ENCODE assay signal across 15 cellular contexts in the genomic region with DNA sequence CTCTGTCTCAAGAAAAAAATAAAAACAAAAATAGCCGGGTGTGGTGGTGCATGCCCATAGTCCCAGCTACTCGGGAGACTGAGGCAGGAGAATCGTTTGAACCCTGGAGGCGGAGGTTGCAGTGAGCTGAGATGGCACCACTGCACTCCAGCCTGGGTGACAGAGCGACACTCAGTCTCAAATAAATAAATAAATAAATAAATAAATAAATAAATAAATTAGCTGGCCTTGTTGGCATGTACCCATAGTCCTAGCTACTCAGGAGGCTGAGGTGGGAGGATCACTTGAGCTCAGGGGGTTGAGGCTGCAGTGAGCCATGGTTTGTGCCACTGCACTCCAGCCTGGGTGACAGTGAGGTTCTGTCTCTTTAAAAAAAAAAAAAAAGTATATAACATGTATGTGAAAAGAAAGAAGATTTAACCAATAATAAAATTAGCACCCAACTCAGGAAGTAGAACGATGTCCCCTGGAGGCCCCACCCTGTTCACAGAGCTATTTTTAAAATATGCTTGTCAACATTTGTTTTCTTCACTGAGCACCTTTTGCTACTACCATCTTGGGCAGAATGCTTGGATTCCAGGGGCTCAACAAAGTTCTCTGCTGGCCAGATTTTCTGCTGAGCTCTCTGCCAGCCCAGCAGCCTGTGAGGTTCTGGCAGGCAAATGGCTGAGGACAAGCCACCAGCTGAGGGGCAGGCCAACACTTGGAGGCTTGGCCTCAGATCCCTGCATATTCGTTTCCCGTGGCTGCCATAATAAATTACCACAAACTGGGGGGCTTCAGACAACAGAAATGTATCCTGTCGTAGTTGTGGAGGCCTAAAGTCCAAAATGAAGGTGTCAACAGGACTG. TPM values are rescaled to one million over a fixed set of nuclear protein-coding genes. Genes with fewer than 3 reads are reported as not detected.
DNase-seq lines count a peak whose midpoint lies in the region; ATAC-seq and TF ChIP-seq lines count a peak whose summit lies in the region.
"Had no signal": no experiment of that assay in that cellular context is flagged by ENCODE, and none has a peak within 500 bp of the region (broad histone marks: within the 10 kb centered on the region; RNA-seq: fewer than 3 reads in every experiment).

No MANE protein-coding gene starts in this region.

- H3K27me3 ChIP-seq in gastrocnemius medialis = no peaks in the 10 kb centered on the region
- H3K27me3 ChIP-seq: tibial nerve had no signal

- DNase-seq in GM10248 (ENCODE audit: extremely low spot score) (peak; percentile 44), NCI-H446 treated with DMSO at 0.1 percent for 48 hours (lab: John Stamatoyannopoulos, UW) (peak; percentile 9), germinal center (ENCODE audit: low spot score) (peak; percentile 45), gastrocnemius medialis (no peak), mucosa of descending colon (no peak), left colon (no peak), kidney glomerular epithelial cell (lab: John Stamatoyannopoulos, UW) (no peak)
- DNase-seq: activated effector memory CD4-positive, alpha-beta T cell treated with Interleukin-2 at 50 U/mL for 16 hours; effector CD8-positive, alpha-beta T cell; occipital lobe; OCI-M1; stimulated activated CD4-positive, alpha-beta T cell treated with anti-CD3 and anti-CD28 coated beads, Interleukin-12 subunit alpha, Interleukin-12 subunit beta, amount 100 ng/mL, for 4 hours had no signal

- CTCF ChIA-PET in GM10248 (lab: Yijun Ruan, JAX) = interaction anchor here (0.9 to 4.4 kb wide), 3 partner anchors 15 to 106 kb away, joined by 3 to 21 read pairs (median 3); no protein-coding TSS in a partner anchor

- in situ Hi-C loops in gastrocnemius medialis (cut with MboI; ENCODE audit: low sequenced_read_pairs in 4 of 4) = no loop called here

- H3K27ac ChIP-seq in gastrocnemius medialis = peak overlapping the region; percentile 94 to 96 (median 94)
- H3K27ac ChIP-seq: HL-60 had no signal

- H3K4me3 ChIP-seq in gastrocnemius medialis = peak overlapping the region in 1 of 4 donors; percentile 19
- H3K4me3 ChIP-seq in mucosa of descending colon = no peak overlapping the region
- H3K4me3 ChIP-seq: tibial nerve had no signal

- POLR2A ChIA-PET in GM10248 (lab: Yijun Ruan, JAX) = no interaction called here

- H3K36me3 ChIP-seq in gastrocnemius medialis (no peaks in the 10 kb centered on the region), mucosa of descending colon (ENCODE audit: low read depth) (no peaks in the 10 kb centered on the region)
- H3K36me3 ChIP-seq: tibial nerve had no signal

- peaks cover 47 to 71% of the 10 kb centered on the region in 2 donors for H3K4me1 ChIP-seq in gastrocnemius medialis
- peaks cover 20% of the 10 kb centered on the region for H3K4me1 ChIP-seq in mucosa of descending colon (ENCODE audit: low read depth)

- no peak for TF ChIP-seq POLR2A in gastrocnemius medialis (IDR thresholded peaks at IDR 0.05)

- ATAC-seq in gastrocnemius medialis (peak; percentile 15 to 24), mucosa of descending colon (no peak), left colon (no peak), HG02981 (IDR thresholded peaks at IDR 0.05; ENCODE audit: unreplicated experiment) (no peak)

- no peak for TF ChIP-seq CTCF in GM10248 (IDR thresholded peaks at IDR 0.05; ENCODE audit: control extremely low read depth, extremely low read depth, low read depth, missing control alignments)
- no peak for TF ChIP-seq CTCF in gastrocnemius medialis (IDR thresholded peaks at IDR 0.05 in 4 of 5, conservative IDR thresholded peaks at IDR 0.05 in 1 of 5)
- no peak for TF ChIP-seq CTCF in mucosa of descending colon (IDR thresholded peaks at IDR 0.05)

- H3K9me3 ChIP-seq in gastrocnemius medialis = no peaks in the 10 kb centered on the region
- no peaks in the 10 kb centered on the region for H3K9me3 ChIP-seq in mucosa of descending colon
- H3K9me3 ChIP-seq: tibial nerve had no signal

- intact Hi-C loops in gastrocnemius medialis (cut with DNase I; ENCODE audit: low total_unique reads) = loop anchor here (10.0 kb wide), 1 partner anchor 1044 kb away; no protein-coding TSS in a partner anchor
- intact Hi-C loops in mucosa of descending colon (cut with DNase I, micrococcal nuclease) = no loop called here
- intact Hi-C loops in left colon (cut with DNase I, micrococcal nuclease) = loop anchor here in 1 of 2 donors (5.0 kb wide), 1 partner anchor 68 kb away; a partner anchor contains a TSS

RNA-seq across cellular contexts. Expression of a gene that starts 5.1 kb away (rescaled TPM):
- total RNA-seq in gastrocnemius medialis = 10 to 100 TPM; 12.3 to 85.3 (median 37.1) TPM
- total RNA-seq in mucosa of descending colon = 10 to 100 TPM in 1 of 3 donors, 1 to 10 TPM in 2; 9.4 to 11.7 (median 9.8) TPM
- 1 to 10 TPM; 8.2 to 8.5 TPM for total RNA-seq in left colon

RNA-seq across cellular contexts. Expression of a gene that starts 35.5 kb away (rescaled TPM):
- total RNA-seq in gastrocnemius medialis = 10 to 100 TPM; 18.2 to 35.7 (median 25.2) TPM
- 10 to 100 TPM; 18.4 to 20.0 (median 19.3) TPM for total RNA-seq in mucosa of descending colon
- total RNA-seq in left colon = 10 to 100 TPM; 17.8 to 20.8 TPM

RNA-seq across cellular contexts. Expression of a gene that starts 35.6 kb away (rescaled TPM):
- 10 to 100 TPM; 24.6 to 38.2 (median 32.8) TPM for total RNA-seq in gastrocnemius medialis
- 10 to 100 TPM; 65.4 to 93.4 (median 69.8) TPM for total RNA-seq in mucosa of descending colon
- 10 to 100 TPM; 51.7 to 61.7 TPM for total RNA-seq in left colon

Comparison
In these comparisons a context has a peak if more than half of its experiments do, and no peak if none do; other contexts are left out.
1. DNase-seq: peak in GM10248 (single experiment), NCI-H446 treated with DMSO at 0.1 percent for 48 hours (single experiment) and germinal center (single experiment); none in gastrocnemius medialis (0 of 2), mucosa of descending colon (0 of 3), left colon (0 of 2) and kidney glomerular epithelial cell (single experiment).
2. ATAC-seq: peak in gastrocnemius medialis (2 of 2); none in mucosa of descending colon (single experiment), left colon (single experiment) and HG02981 (single experiment).